In genomic region chr12:31724597-31724996, GRCh38 we compare ENCODE assay signal across 25 cellular contexts. TPM values are rescaled to one million over a fixed set of nuclear protein-coding genes. Genes with fewer than 3 reads are reported as not detected.
A peak's percentile ranks its signal among the peaks of the same experiment; 100 is the strongest.
DNase-seq lines count a peak whose midpoint lies in the region; ATAC-seq and TF ChIP-seq lines count a peak whose summit lies in the region.
"Had no signal": no experiment of that assay in that cellular context is flagged by ENCODE, and none has a peak within 500 bp of the region (broad histone marks: within the 10 kb centered on the region; RNA-seq: fewer than 3 reads in every experiment).

No MANE protein-coding gene starts in this region.

- peaks cover 39% of the 10 kb centered on the region for H3K79me2 ChIP-seq in DOHH2 (ENCODE audit: control insufficient read depth, low read length)

- 100% methylated on average over 1 of the region's 1 CpG; no CpG with 5 or more reads in 1 of the 2 experiments for WGBS in endodermal cell (ENCODE audit: insufficient coverage in 1 of 2, insufficient read length in 1 of 2), 2 experiments

- H3K4me3 ChIP-seq in DOHH2 (ENCODE audit: low read length) (peak overlapping the region; percentile 23; the same call in 1 of the 2 replicates), neutrophil (ENCODE audit: low read depth in 1 of 2, low read length in 1 of 2) (no peak overlapping the region), endodermal cell (ENCODE audit: low read length) (no peak overlapping the region)
- H3K4me3 ChIP-seq: MG63 had no signal

- H3K9me2 ChIP-seq in DOHH2 (replicated peaks; ENCODE audit: control insufficient read depth, low read length), result no peaks in the 10 kb centered on the region
- H3K9me2 ChIP-seq: SK-N-SH had no signal

- H3K4me1 ChIP-seq in DOHH2 (ENCODE audit: control insufficient read depth, low read length) (peaks cover 61% of the 10 kb centered on the region), neutrophil (ENCODE audit: control insufficient read depth in 1 of 2, insufficient read depth in 1 of 2, low read depth in 1 of 2, low read length in 1 of 2) (peaks cover 30 to 32% of the 10 kb centered on the region in 2 experiments), endodermal cell (ENCODE audit: control insufficient read depth, insufficient read depth, low read length) (no peaks in the 10 kb centered on the region)

- no peaks in the 10 kb centered on the region for H3K27me3 ChIP-seq in DOHH2 (ENCODE audit: control insufficient read depth, low read length)
- H3K27me3 ChIP-seq in neutrophil, result no peaks in the 10 kb centered on the region
- H3K27me3 ChIP-seq in endodermal cell (ENCODE audit: control insufficient read depth, insufficient read depth, low read length, poor library complexity, severe bottlenecking), result no peaks in the 10 kb centered on the region
- H3K27me3 ChIP-seq: BE2C, MG63 had no signal

- peaks cover 47% of the 10 kb centered on the region for H3K4me1 Mint-ChIP-seq in activated naive CD4-positive, alpha-beta T cell treated with anti-CD3 and anti-CD28 coated beads, Interleukin-2, amount 50 U/mL, for 24 hours
- peaks cover 31% of the 10 kb centered on the region for H3K4me1 Mint-ChIP-seq in activated naive CD4-positive, alpha-beta T cell treated with anti-CD3 and anti-CD28 coated beads, Interleukin-2, amount 10 ng/mL, durations not matched to agents 7 days and 5 days
- H3K4me1 Mint-ChIP-seq in activated B cell treated with CpG ODN at 0.5 μM for 24 hours (peaks cover 81% of the 10 kb centered on the region), endodermal cell (peaks cover 26% of the 10 kb centered on the region)

- H3K9me3 ChIP-seq in DOHH2 (ENCODE audit: control insufficient read depth, insufficient read depth, low read length), result no peaks in the 10 kb centered on the region
- no peaks in the 10 kb centered on the region for H3K9me3 ChIP-seq in neutrophil
- peaks cover 6% of the 10 kb centered on the region for H3K9me3 ChIP-seq in endodermal cell (ENCODE audit: control insufficient read depth, low read length)
- H3K9me3 ChIP-seq: BE2C, Caco-2, SK-N-SH had no signal

- H3K27me3 Mint-ChIP-seq in activated naive CD4-positive, alpha-beta T cell treated with anti-CD3 and anti-CD28 coated beads, Interleukin-2, amount 50 U/mL, for 24 hours, result no peaks in the 10 kb centered on the region
- H3K27me3 Mint-ChIP-seq in activated naive CD4-positive, alpha-beta T cell treated with anti-CD3 and anti-CD28 coated beads, Interleukin-2, amount 10 ng/mL, durations not matched to agents 7 days and 5 days, result peaks cover 4% of the 10 kb centered on the region
- H3K27me3 Mint-ChIP-seq in activated B cell treated with CpG ODN at 0.5 μM for 24 hours (no peaks in the 10 kb centered on the region), endodermal cell (ENCODE audit: insufficient read depth) (no peaks in the 10 kb centered on the region)
- H3K27me3 Mint-ChIP-seq: type B pancreatic cell had no signal

- H3K27ac ChIP-seq in DOHH2 (ENCODE audit: low read depth, low read length), result no peak overlapping the region
- H3K27ac ChIP-seq in neutrophil, result peak overlapping the region; percentile 49
- H3K27ac ChIP-seq in endodermal cell (ENCODE audit: low read depth, low read length), result no peak overlapping the region

- peaks cover 5% of the 10 kb centered on the region for H3K9me3 Mint-ChIP-seq in activated naive CD4-positive, alpha-beta T cell treated with anti-CD3 and anti-CD28 coated beads, Interleukin-2, amount 50 U/mL, for 24 hours
- H3K9me3 Mint-ChIP-seq in activated naive CD4-positive, alpha-beta T cell treated with anti-CD3 and anti-CD28 coated beads, Interleukin-2, amount 10 ng/mL, durations not matched to agents 7 days and 5 days, result peaks cover 32% of the 10 kb centered on the region
- H3K9me3 Mint-ChIP-seq in activated B cell treated with CpG ODN at 0.5 μM for 24 hours (no peaks in the 10 kb centered on the region), endodermal cell (peaks cover 2% of the 10 kb centered on the region)
- H3K9me3 Mint-ChIP-seq: H9 had no signal

- POLR2A ChIA-PET in activated B cell treated with CpG ODN at 0.5 μM for 24 hours (lab: Charles Lee), result interaction anchor here (0.7 to 2.1 kb wide), 5 partner anchors 9 to 70 kb away, joined by 3 to 14 read pairs (median 3); no protein-coding TSS in a partner anchor

- no peaks in the 10 kb centered on the region for H4K20me1 ChIP-seq in DOHH2 (ENCODE audit: control insufficient read depth, insufficient read depth, low read depth, low read length)

- no peak for TF ChIP-seq CTCF in DOHH2 (IDR thresholded peaks at IDR 0.05; ENCODE audit: low read depth, low read length, poor library complexity, severe bottlenecking)
- no peak for TF ChIP-seq CTCF in activated B cell treated with CpG ODN at 0.5 μM for 24 hours (IDR thresholded peaks at IDR 0.05)
- TF ChIP-seq CTCF in neutrophil (IDR thresholded peaks at IDR 0.05), result no peak
- no peak for TF ChIP-seq CTCF in endodermal cell (conservative IDR thresholded peaks at IDR 0.05)

- peaks cover 48% of the 10 kb centered on the region for H3K36me3 Mint-ChIP-seq in activated naive CD4-positive, alpha-beta T cell treated with anti-CD3 and anti-CD28 coated beads, Interleukin-2, amount 50 U/mL, for 24 hours
- H3K36me3 Mint-ChIP-seq in activated naive CD4-positive, alpha-beta T cell treated with anti-CD3 and anti-CD28 coated beads, Interleukin-2, amount 10 ng/mL, durations not matched to agents 7 days and 5 days, result peaks cover 53% of the 10 kb centered on the region
- H3K36me3 Mint-ChIP-seq in activated B cell treated with CpG ODN at 0.5 μM for 24 hours (ENCODE audit: low read depth), result peaks cover 61% of the 10 kb centered on the region
- H3K36me3 Mint-ChIP-seq in endodermal cell (ENCODE audit: low read depth), result peaks cover 6% of the 10 kb centered on the region

- peak overlapping the region; percentile 53 for H3K27ac Mint-ChIP-seq in activated naive CD4-positive, alpha-beta T cell treated with anti-CD3 and anti-CD28 coated beads, Interleukin-2, amount 50 U/mL, for 24 hours
- H3K27ac Mint-ChIP-seq in activated naive CD4-positive, alpha-beta T cell treated with anti-CD3 and anti-CD28 coated beads, Interleukin-2, amount 10 ng/mL, durations not matched to agents 7 days and 5 days, result no peak overlapping the region
- peak overlapping the region; percentile 59 for H3K27ac Mint-ChIP-seq in activated B cell treated with CpG ODN at 0.5 μM for 24 hours
- H3K27ac Mint-ChIP-seq in endodermal cell, result no peak overlapping the region
- H3K27ac Mint-ChIP-seq: H9, type B pancreatic cell had no signal

- H3K4me2 ChIP-seq in DOHH2 (ENCODE audit: low read length), result peak overlapping the region; percentile 60
- H3K4me2 ChIP-seq: SK-N-SH had no signal

- DNase-seq in activated naive CD4-positive, alpha-beta T cell treated with anti-CD3 and anti-CD28 coated beads, Interleukin-2, amount 10 ng/mL, durations not matched to agents 7 days and 5 days, result no peak
- DNase-seq in activated B cell treated with CpG ODN at 0.5 μM for 24 hours (no peak), left colon (no peak), endodermal cell (no peak), HT-29 (ENCODE audit: low spot score) (no peak)
- DNase-seq: activated CD4-positive, alpha-beta T cell treated with anti-CD3 and anti-CD28 coated beads for 48 hours; activated naive CD4-positive, alpha-beta T cell; activated T-cell treated with anti-CD3 and anti-CD28 coated beads, Interleukin-2, amount 50 U/mL, for 4 hours; anterior cingulate cortex; BE2C; Caco-2; DND-41; effector memory CD4-positive, alpha-beta T cell; H9; mesenchymal stem cell; MG63; NCI-H1417 treated with DMSO at 0.1 percent for 48 hours; NCI-H2081; NCI-H226; SK-N-SH; stimulated activated CD8-positive, alpha-beta memory T cell treated with anti-CD3 and anti-CD28 coated beads, Interleukin-4, amount 100 ng/mL, for 48 hours had no signal

- peaks cover 6% of the 10 kb centered on the region; the same call in 1 of the 2 replicates for H3F3A ChIP-seq in DOHH2 (ENCODE audit: control insufficient read depth, insufficient read depth)

- no peak overlapping the region for H3K9ac ChIP-seq in endodermal cell (ENCODE audit: extremely low read depth, low read length, poor library complexity, severe bottlenecking)
- H3K9ac ChIP-seq: SK-N-SH had no signal

- no peak for ATAC-seq in activated B cell treated with CpG ODN at 0.5 μM for 24 hours (ENCODE audit: low read depth)
- ATAC-seq in left colon, result no peak
- ATAC-seq: activated T-cell treated with anti-CD3 and anti-CD28 coated beads, Interleukin-2, amount 50 U/mL, for 4 hours had no signal

- CTCF ChIA-PET in activated naive CD4-positive, alpha-beta T cell treated with anti-CD3 and anti-CD28 coated beads, Interleukin-2, amount 10 ng/mL, durations not matched to agents 7 days and 5 days (lab: Charles Lee), result interaction anchor here (0.7 kb wide), 1 partner anchor 283 kb away, joined by 3 read pairs; no protein-coding TSS in a partner anchor
- CTCF ChIA-PET in activated B cell treated with CpG ODN at 0.5 μM for 24 hours (lab: Charles Lee), result no interaction called here

- H3K36me3 ChIP-seq in DOHH2 (ENCODE audit: control insufficient read depth, low read length) (peaks cover 10% of the 10 kb centered on the region; the same call in 1 of the 2 replicates), neutrophil (peaks cover 4% of the 10 kb centered on the region), endodermal cell (ENCODE audit: control insufficient read depth, insufficient read depth, low read length) (no peaks in the 10 kb centered on the region)
- H3K36me3 ChIP-seq: BE2C, MG63 had no signal

- intact Hi-C loops in activated B cell treated with CpG ODN at 0.5 μM for 24 hours (cut with micrococcal nuclease) (loop anchor here (10.0 kb wide), 2 partner anchors 130 to 410 kb away; partner anchors contain the start of gene DENND5B), left colon (cut with DNase I, micrococcal nuclease) (no loop called here)

- no peak overlapping the region for H3K4me3 Mint-ChIP-seq in activated naive CD4-positive, alpha-beta T cell treated with anti-CD3 and anti-CD28 coated beads, Interleukin-2, amount 50 U/mL, for 24 hours
- H3K4me3 Mint-ChIP-seq in activated naive CD4-positive, alpha-beta T cell treated with anti-CD3 and anti-CD28 coated beads, Interleukin-2, amount 10 ng/mL, durations not matched to agents 7 days and 5 days, result no peak overlapping the region
- H3K4me3 Mint-ChIP-seq in activated B cell treated with CpG ODN at 0.5 μM for 24 hours, result no peak overlapping the region
- no peak overlapping the region for H3K4me3 Mint-ChIP-seq in endodermal cell
- H3K4me3 Mint-ChIP-seq: activated T-cell treated with anti-CD3 and anti-CD28 coated beads, Interleukin-2, amount 50 U/mL, for 4 hours; H9; type B pancreatic cell had no signal

RNA-seq across cellular contexts. Expression of gene AMN1, which starts 4.2 kb away (rescaled TPM):
- total RNA-seq in activated B cell treated with CpG ODN at 0.5 μM for 24 hours (13.7 and 15.5 TPM in 2 replicates), left colon (1 to 10 TPM; 3.0 to 6.8 TPM), endodermal cell (10 to 100 TPM; 12.5 to 15.2 TPM)
- 16.5 TPM for polyA plus RNA-seq in endodermal cell (2013, experiment 1 of 2)
- polyA plus RNA-seq in endodermal cell (2013, experiment 2 of 2), result 19.7 TPM
- 2.7 and 4.3 TPM in 2 replicates for total RNA-seq in HT-29 (2014; rRNA removed; shearing (Covaris generic))

Comparison
In these comparisons a context has a peak if more than half of its experiments do, and no peak if none do; other contexts are left out.
1. H3K27ac Mint-ChIP-seq: peak in activated naive CD4-positive, alpha-beta T cell treated with anti-CD3 and anti-CD28 coated beads, Interleukin-2, amount 50 U/mL, for 24 hours (single experiment) and activated B cell treated with CpG ODN at 0.5 μM for 24 hours (single experiment); none in activated naive CD4-positive, alpha-beta T cell treated with anti-CD3 and anti-CD28 coated beads, Interleukin-2, amount 10 ng/mL, durations not matched to agents 7 days and 5 days (single experiment) and endodermal cell (single experiment).